16 cellular contexts compared by ENCODE assay signal in the genomic region with DNA sequence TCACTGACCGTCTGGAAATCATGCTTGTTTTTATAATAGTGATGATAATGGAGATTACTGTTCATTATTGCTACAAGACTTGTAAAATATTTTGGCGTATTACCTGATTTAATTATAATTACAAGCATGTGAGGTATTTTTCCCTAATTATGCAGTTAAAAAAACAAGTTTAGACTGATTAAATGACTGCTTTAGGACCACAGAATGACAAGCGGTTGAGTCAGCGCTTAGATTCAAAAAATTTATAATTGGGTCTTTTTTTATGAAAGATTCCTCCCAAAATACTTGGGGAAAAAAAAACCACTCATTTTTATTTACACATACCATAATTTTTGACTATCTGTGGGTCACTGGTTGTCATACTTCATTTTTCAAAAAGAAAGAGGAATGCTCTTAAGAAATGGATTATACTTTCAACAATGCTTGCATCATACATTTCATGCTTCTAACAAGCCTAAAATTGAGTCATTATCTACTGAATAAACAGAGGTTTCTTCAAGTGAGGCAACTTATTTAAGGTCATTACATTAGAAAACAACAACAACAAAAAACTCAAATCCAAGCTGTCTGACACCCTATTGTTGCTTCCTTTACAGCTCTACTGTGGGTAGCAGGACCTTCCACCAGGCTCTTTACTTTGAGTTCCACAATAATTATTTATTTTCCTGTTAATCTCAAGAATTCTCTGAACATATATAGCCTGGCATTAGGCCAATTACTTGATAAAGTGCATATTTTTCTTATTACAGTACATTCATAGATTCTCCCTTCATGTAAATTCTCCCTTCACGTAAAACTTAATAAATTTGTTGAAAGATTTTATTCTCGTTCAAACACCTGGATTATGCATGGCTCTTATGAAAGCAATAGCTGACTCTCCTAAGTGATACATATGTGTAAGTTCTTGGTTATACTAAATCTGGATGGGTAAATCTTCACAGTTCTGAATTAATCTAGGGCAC.
DNase-seq lines count a peak whose midpoint lies in the region; ATAC-seq and TF ChIP-seq lines count a peak whose summit lies in the region.
"Had no signal": no experiment of that assay in that cellular context is flagged by ENCODE, and none has a peak within 500 bp of the region (broad histone marks: within the 10 kb centered on the region; RNA-seq: fewer than 3 reads in every experiment).

No MANE protein-coding gene starts in this region.

- H3K27me3 ChIP-seq in HUES6 (ENCODE audit: control insufficient read depth, insufficient read depth, low read length) = no peaks in the 10 kb centered on the region
- no peaks in the 10 kb centered on the region for H3K27me3 ChIP-seq in foreskin keratinocyte
- H3K27me3 ChIP-seq in psoas muscle (ENCODE audit: insufficient read depth in 3 of 3, low read length in 2 of 3) = no peaks in the 10 kb centered on the region
- no peaks in the 10 kb centered on the region for H3K27me3 ChIP-seq in tibial artery

- no peak overlapping the region for H3K27ac Mint-ChIP-seq in T-helper 17 cell
- H3K27ac Mint-ChIP-seq: activated B cell treated with CpG ODN at 0.5 μM for 24 hours; naive thymus-derived CD4-positive, alpha-beta T cell; stimulated activated naive CD8-positive, alpha-beta T cell treated with anti-CD3 and anti-CD28 coated beads, Interleukin-15, amount 100 ng/mL, for 72 hours had no signal

- no peaks in the 10 kb centered on the region for H3K4me1 Mint-ChIP-seq in T-helper 17 cell
- H3K4me1 Mint-ChIP-seq: activated B cell treated with CpG ODN at 0.5 μM for 24 hours; naive thymus-derived CD4-positive, alpha-beta T cell; stimulated activated naive CD8-positive, alpha-beta T cell treated with anti-CD3 and anti-CD28 coated beads, Interleukin-15, amount 100 ng/mL, for 72 hours had no signal

- H3K4me3 ChIP-seq in HUES6 (ENCODE audit: low read depth, low read length) (no peak overlapping the region), astrocyte of the spinal cord (ENCODE audit: low read depth, low read length) (no peak overlapping the region), psoas muscle (no peak overlapping the region), tibial artery (no peak overlapping the region)

- peaks cover 44% of the 10 kb centered on the region for H3K4me1 ChIP-seq in HUES6 (ENCODE audit: control insufficient read depth, insufficient read depth, low read length)
- peaks cover 17% of the 10 kb centered on the region for H3K4me1 ChIP-seq in foreskin keratinocyte
- H3K4me1 ChIP-seq in psoas muscle = no peaks in the 10 kb centered on the region
- H3K4me1 ChIP-seq in tibial artery = no peaks in the 10 kb centered on the region

- ATAC-seq in foreskin keratinocyte (peak; percentile 85), psoas muscle (no peak), T-helper 17 cell (no peak), GM18505 (IDR thresholded peaks at IDR 0.05; ENCODE audit: unreplicated experiment) (no peak)
- ATAC-seq: naive thymus-derived CD4-positive, alpha-beta T cell; stimulated activated naive CD8-positive, alpha-beta T cell treated with anti-CD3 and anti-CD28 coated beads, Interleukin-15, amount 100 ng/mL, for 72 hours had no signal

- no peak overlapping the region for H3K4me3 Mint-ChIP-seq in T-helper 17 cell
- H3K4me3 Mint-ChIP-seq: activated B cell treated with CpG ODN at 0.5 μM for 24 hours; naive thymus-derived CD4-positive, alpha-beta T cell; stimulated activated naive CD8-positive, alpha-beta T cell treated with anti-CD3 and anti-CD28 coated beads, Interleukin-15, amount 100 ng/mL, for 72 hours had no signal

- H3K9me3 ChIP-seq in HUES6 (ENCODE audit: control insufficient read depth, insufficient read depth, low read depth, low read length) (no peaks in the 10 kb centered on the region), psoas muscle (no peaks in the 10 kb centered on the region), T-helper 17 cell (ENCODE audit: control insufficient read depth, low read length, poor library complexity, severe bottlenecking) (no peaks in the 10 kb centered on the region), tibial artery (no peaks in the 10 kb centered on the region)

- DNase-seq in EH (ENCODE audit: low read depth) (peak; percentile 87), astrocyte of the spinal cord (ENCODE audit: low read depth, low spot score) (peak; percentile 44), foreskin keratinocyte (peak; percentile 63 to 76), psoas muscle (no peak), T-helper 17 cell (no peak), tibial artery (no peak)
- DNase-seq: activated B cell treated with CpG ODN at 0.5 μM for 24 hours; activated effector memory CD4-positive, alpha-beta T cell treated with Interleukin-2 at 50 U/mL for 16 hours; foreskin melanocyte; naive thymus-derived CD4-positive, alpha-beta T cell; NCI-H146; NCI-H510A treated with DMSO at 0.1 percent for 48 hours; stimulated activated CD4-positive, alpha-beta T cell treated with anti-CD3 and anti-CD28 coated beads, Interleukin-15, amount 100 ng/mL, for 24 hours; stimulated activated naive CD8-positive, alpha-beta T cell treated with anti-CD3 and anti-CD28 coated beads, Interleukin-15, amount 100 ng/mL, for 72 hours had no signal

- H3K36me3 ChIP-seq in HUES6 (ENCODE audit: control insufficient read depth, insufficient read depth, low read length) = no peaks in the 10 kb centered on the region
- H3K36me3 ChIP-seq in psoas muscle (ENCODE audit: insufficient read depth in 1 of 2, low read depth in 1 of 2) = no peaks in the 10 kb centered on the region
- no peaks in the 10 kb centered on the region for H3K36me3 ChIP-seq in tibial artery

- H3K27me3 Mint-ChIP-seq in T-helper 17 cell = no peaks in the 10 kb centered on the region
- H3K27me3 Mint-ChIP-seq: activated B cell treated with CpG ODN at 0.5 μM for 24 hours; naive thymus-derived CD4-positive, alpha-beta T cell; stimulated activated naive CD8-positive, alpha-beta T cell treated with anti-CD3 and anti-CD28 coated beads, Interleukin-15, amount 100 ng/mL, for 72 hours had no signal

- peak overlapping the region; percentile 94 for H3K27ac ChIP-seq in HUES6 (ENCODE audit: low read depth, low read length)
- H3K27ac ChIP-seq in foreskin keratinocyte = no peak overlapping the region
- H3K27ac ChIP-seq in psoas muscle = no peak overlapping the region
- no peak overlapping the region for H3K27ac ChIP-seq in tibial artery

- H3K9ac ChIP-seq in HUES6 (ENCODE audit: low read length) = no peak overlapping the region

- TF ChIP-seq CTCF in astrocyte of the spinal cord (IDR thresholded peaks at IDR 0.05; ENCODE audit: low read depth, low read length) = no peak
- no peak for TF ChIP-seq CTCF in foreskin keratinocyte (conservative IDR thresholded peaks at IDR 0.05)
- TF ChIP-seq CTCF in psoas muscle (IDR thresholded peaks at IDR 0.05) = no peak
- no peak for TF ChIP-seq CTCF in tibial artery (IDR thresholded peaks at IDR 0.05)

- H3K36me3 Mint-ChIP-seq in T-helper 17 cell (ENCODE audit: low read depth) = no peaks in the 10 kb centered on the region
- H3K36me3 Mint-ChIP-seq: naive thymus-derived CD4-positive, alpha-beta T cell had no signal

- no peak for TF ChIP-seq POLR2A in GM18505 (IDR thresholded peaks at IDR 0.05; ENCODE audit: borderline replicate concordance, extremely low read depth, insufficient read depth, insufficient read length)

- intact Hi-C loops in psoas muscle (cut with DNase I) (no loop called here), tibial artery (cut with DNase I; ENCODE audit: low total_unique reads) (no loop called here)

- in situ Hi-C loops in astrocyte of the spinal cord (cut with HindIII; ENCODE audit: low sequenced_read_pairs) = no loop called here

- WGBS in psoas muscle, 3 donors = 75 to 81% (median 75%) methylated on average over 6 of the region's 6 CpGs

Comparison
In these comparisons a context has a peak if more than half of its experiments do, and no peak if none do; other contexts are left out.
1. DNase-seq: peak in EH (single experiment), astrocyte of the spinal cord (single experiment) and foreskin keratinocyte (2 of 2); none in psoas muscle (0 of 2), T-helper 17 cell (0 of 3) and tibial artery (0 of 2).